In genomic region chr15:82043726-82044372, GRCh38 we compare ENCODE assay signal across 8 cellular contexts. TPM values are rescaled to one million over a fixed set of nuclear protein-coding genes. Genes with fewer than 3 reads are reported as not detected.
DNase-seq lines count a peak whose midpoint lies in the region; ATAC-seq and TF ChIP-seq lines count a peak whose summit lies in the region.

No MANE protein-coding gene starts in this region.

- peaks cover 6% of the 10 kb centered on the region for H3K27me3 Mint-ChIP-seq in activated naive CD4-positive, alpha-beta T cell treated with anti-CD3 and anti-CD28 coated beads, Interleukin-2, amount 50 U/mL, for 24 hours
- H3K27me3 Mint-ChIP-seq in memory B cell, result peaks cover 13% of the 10 kb centered on the region

- intact Hi-C loops in breast epithelium (cut with DNase I; ENCODE audit: low total_unique reads), result no loop called here
- intact Hi-C loops in upper lobe of right lung (cut with DNase I), result no loop called here

- no peaks in the 10 kb centered on the region for H3K4me1 Mint-ChIP-seq in activated naive CD4-positive, alpha-beta T cell treated with anti-CD3 and anti-CD28 coated beads, Interleukin-2, amount 50 U/mL, for 24 hours
- peaks cover 3% of the 10 kb centered on the region for H3K4me1 Mint-ChIP-seq in memory B cell

- H3K36me3 ChIP-seq in breast epithelium (no peaks in the 10 kb centered on the region), upper lobe of right lung (no peaks in the 10 kb centered on the region)

- peak overlapping the region; percentile 84 for H3K4me3 Mint-ChIP-seq in activated naive CD4-positive, alpha-beta T cell treated with anti-CD3 and anti-CD28 coated beads, Interleukin-2, amount 50 U/mL, for 24 hours
- peak overlapping the region; percentile 69 for H3K4me3 Mint-ChIP-seq in memory B cell

- DNase-seq in activated naive CD4-positive, alpha-beta T cell treated with anti-CD3 and anti-CD28 coated beads, Interleukin-2, amount 50 U/mL, for 16 hours, result no peak
- no peak for DNase-seq in breast epithelium (ENCODE audit: low spot score in 2 of 2)
- DNase-seq in memory B cell (ENCODE audit: low spot score in 2 of 2), result no peak
- DNase-seq in upper lobe of right lung, result no peak
- no peak for DNase-seq in SKM-1 treated with dmso at 0.1 percent for 144 hours (lab: John Stamatoyannopoulos, UW; ENCODE audit: unreplicated experiment)

- H3K4me1 ChIP-seq in breast epithelium (no peaks in the 10 kb centered on the region), upper lobe of right lung (peaks cover 16% of the 10 kb centered on the region)

- no peak overlapping the region for H3K27ac Mint-ChIP-seq in activated naive CD4-positive, alpha-beta T cell treated with anti-CD3 and anti-CD28 coated beads, Interleukin-2, amount 50 U/mL, for 24 hours
- no peak overlapping the region for H3K27ac Mint-ChIP-seq in memory B cell

- no peaks in the 10 kb centered on the region for H3K36me3 Mint-ChIP-seq in activated naive CD4-positive, alpha-beta T cell treated with anti-CD3 and anti-CD28 coated beads, Interleukin-2, amount 50 U/mL, for 24 hours
- peaks cover 2% of the 10 kb centered on the region for H3K36me3 Mint-ChIP-seq in memory B cell

- H3K4me3 ChIP-seq in breast epithelium (peak overlapping the region; percentile 73 to 88 (median 78)), upper lobe of right lung (peak overlapping the region; percentile 65)

- H3K27me3 ChIP-seq in breast epithelium (no peaks in the 10 kb centered on the region), upper lobe of right lung (no peaks in the 10 kb centered on the region)

- no peak for ATAC-seq in memory B cell (ENCODE audit: low read depth)
- no peak for ATAC-seq in upper lobe of right lung
- no peak for ATAC-seq in GM21619 (IDR thresholded peaks at IDR 0.05; ENCODE audit: unreplicated experiment)
- no peak for ATAC-seq in HG03342 (IDR thresholded peaks at IDR 0.05; ENCODE audit: unreplicated experiment)

- no peak for TF ChIP-seq CTCF in breast epithelium (IDR thresholded peaks at IDR 0.05)
- no peak for TF ChIP-seq CTCF in upper lobe of right lung (IDR thresholded peaks at IDR 0.05)

- no peak for TF ChIP-seq POLR2A in breast epithelium (IDR thresholded peaks at IDR 0.05)

- H3K9me3 ChIP-seq in breast epithelium (no peaks in the 10 kb centered on the region), upper lobe of right lung (no peaks in the 10 kb centered on the region)

- no peaks in the 10 kb centered on the region for H3K9me3 Mint-ChIP-seq in activated naive CD4-positive, alpha-beta T cell treated with anti-CD3 and anti-CD28 coated beads, Interleukin-2, amount 50 U/mL, for 24 hours
- no peaks in the 10 kb centered on the region for H3K9me3 Mint-ChIP-seq in memory B cell

- H3K27ac ChIP-seq in breast epithelium (peak overlapping the region; percentile 85 to 91), upper lobe of right lung (no peak overlapping the region)

RNA-seq across cellular contexts. Expression of gene MEX3B, which starts 2.0 kb away (rescaled TPM):
- total RNA-seq in breast epithelium (1 to 10 TPM in 2 of 3 donors, under 1 TPM in 1; 0.98 to 2.3 (median 2.2) TPM), upper lobe of right lung (1.9 TPM)
